ENCODE assay signal across 10 cellular contexts in the genomic region with DNA sequence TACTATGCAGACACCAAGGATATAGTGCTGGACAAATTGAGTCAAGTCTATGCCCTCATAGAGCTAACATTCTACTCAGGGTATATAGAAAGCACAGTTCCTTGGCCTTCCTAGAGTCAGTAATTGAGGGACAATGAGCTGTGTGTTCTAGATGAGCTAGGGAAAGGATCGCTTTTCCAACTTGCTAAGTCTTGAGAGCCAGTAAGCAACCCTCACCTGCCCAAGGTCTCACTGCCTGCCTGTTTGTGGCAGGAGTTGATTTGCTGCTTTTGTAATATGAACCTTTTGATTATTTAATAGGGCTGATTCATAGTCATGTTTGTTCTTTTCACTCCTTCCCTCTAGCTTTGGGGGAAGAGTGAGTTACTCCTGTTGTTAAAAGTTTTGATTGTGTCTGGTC. TPM values are rescaled to one million over a fixed set of nuclear protein-coding genes. Genes with fewer than 3 reads are reported as not detected.
DNase-seq lines count a peak whose midpoint lies in the region; FAIRE-seq and TF ChIP-seq lines count a peak whose summit lies in the region.
"Had no signal": no experiment of that assay in that cellular context is flagged by ENCODE, and none has a peak within 500 bp of the region (broad histone marks: within the 10 kb centered on the region; RNA-seq: fewer than 3 reads in every experiment).

No MANE protein-coding gene starts in this region.

- H4K20me1 ChIP-seq in astrocyte (ENCODE audit: insufficient read depth, low read length) = peaks cover 97% of the 10 kb centered on the region

- no peak for FAIRE-seq in astrocyte (lab: Jason Lieb, UNC)
- FAIRE-seq: TTC549 had no signal

- H3K9me3 ChIP-seq in astrocyte (ENCODE audit: insufficient read depth, low read depth, low read length) (no peaks in the 10 kb centered on the region), mucosa of stomach (ENCODE audit: control insufficient read depth, low read length) (no peaks in the 10 kb centered on the region)

- in situ Hi-C loops in Caki2 (cut with HindIII; ENCODE audit: low pct_unique_long_range_greater_than_20kb, low sequenced_read_pairs) = loop anchor here (5.0 kb wide), 1 partner anchor 37 kb away; no protein-coding TSS in a partner anchor

- H3K9ac ChIP-seq in astrocyte (ENCODE audit: low read length) = no peak overlapping the region
- peak overlapping the region; percentile 14 for H3K9ac ChIP-seq in mucosa of stomach (ENCODE audit: low read length)

- H3K27ac ChIP-seq in astrocyte (ENCODE audit: low read depth, low read length) = no peak overlapping the region

- no peak overlapping the region for H3K27ac Mint-ChIP-seq in astrocyte (ENCODE audit: unreplicated experiment)
- no peak overlapping the region for H3K27ac Mint-ChIP-seq in T-helper 2 cell treated with Interferon-gamma antibody and Interleukin-4, amounts not matched to agents 5 μg/mL and 100 μg/mL, for 36 hours

- H3K36me3 Mint-ChIP-seq in astrocyte (ENCODE audit: low read depth, unreplicated experiment) = peaks cover 6% of the 10 kb centered on the region
- H3K36me3 Mint-ChIP-seq in T-helper 2 cell treated with Interferon-gamma antibody and Interleukin-4, amounts not matched to agents 5 μg/mL and 100 μg/mL, for 36 hours (ENCODE audit: low read depth) = peaks cover 44% of the 10 kb centered on the region

- peaks cover 34% of the 10 kb centered on the region for H3K4me1 Mint-ChIP-seq in astrocyte (ENCODE audit: low read depth, unreplicated experiment)
- peaks cover 45% of the 10 kb centered on the region for H3K4me1 Mint-ChIP-seq in T-helper 2 cell treated with Interferon-gamma antibody and Interleukin-4, amounts not matched to agents 5 μg/mL and 100 μg/mL, for 36 hours (ENCODE audit: low read depth)

- no peak overlapping the region for H2AFZ ChIP-seq in astrocyte (ENCODE audit: low read depth, low read length)

- H3K4me3 ChIP-seq in astrocyte (ENCODE audit: insufficient read depth, low read depth, low read length) (no peak overlapping the region), mucosa of stomach (ENCODE audit: low read length) (no peak overlapping the region)

- peaks cover 25% of the 10 kb centered on the region for H3K36me3 ChIP-seq in astrocyte (ENCODE audit: insufficient read depth, low read length)
- H3K36me3 ChIP-seq in mucosa of stomach (ENCODE audit: control insufficient read depth, insufficient read depth, low read length) = no peaks in the 10 kb centered on the region

- H3K79me2 ChIP-seq in astrocyte (ENCODE audit: insufficient read depth, low read length) = peaks cover 98% of the 10 kb centered on the region

- H3K27me3 Mint-ChIP-seq in astrocyte (ENCODE audit: low read depth, unreplicated experiment) = no peaks in the 10 kb centered on the region
- H3K27me3 Mint-ChIP-seq in T-helper 2 cell treated with Interferon-gamma antibody and Interleukin-4, amounts not matched to agents 5 μg/mL and 100 μg/mL, for 36 hours (ENCODE audit: low read depth) = no peaks in the 10 kb centered on the region

- no peaks in the 10 kb centered on the region for H3K9me3 Mint-ChIP-seq in astrocyte (ENCODE audit: unreplicated experiment)
- H3K9me3 Mint-ChIP-seq in T-helper 2 cell treated with Interferon-gamma antibody and Interleukin-4, amounts not matched to agents 5 μg/mL and 100 μg/mL, for 36 hours = no peaks in the 10 kb centered on the region

- no peaks in the 10 kb centered on the region for H3K27me3 ChIP-seq in astrocyte (ENCODE audit: insufficient read depth, low read length)
- H3K27me3 ChIP-seq in mucosa of stomach (ENCODE audit: control insufficient read depth, insufficient read depth, low read length) = no peaks in the 10 kb centered on the region

- DNase-seq in Caki2 (ENCODE audit: low read depth) (peak; percentile 29), M059J (ENCODE audit: low read depth) (peak; percentile 77), astrocyte (ENCODE audit: low read depth) (no peak), COLO829 (ENCODE audit: low spot score) (no peak), midbrain (lab: John Stamatoyannopoulos, UW) (no peak)
- no peak for DNase-seq in activated CD4-positive, CD25-positive, alpha-beta regulatory T cell (lab: John Stamatoyannopoulos, UW)
- DNase-seq in T-helper 2 cell treated with Interferon-gamma antibody and Interleukin-4, amounts not matched to agents 5 μg/mL and 100 μg/mL, for 36 hours (ENCODE audit: low spot score) = no peak
- DNase-seq: effector CD4-positive, alpha-beta T cell had no signal

- no peak for TF ChIP-seq CTCF in astrocyte (IDR thresholded peaks at IDR 0.05; ENCODE audit: insufficient read depth, low read depth, low read length)

- H3K4me3 Mint-ChIP-seq in astrocyte (ENCODE audit: unreplicated experiment) = peak overlapping the region; percentile 69
- H3K4me3 Mint-ChIP-seq in T-helper 2 cell treated with Interferon-gamma antibody and Interleukin-4, amounts not matched to agents 5 μg/mL and 100 μg/mL, for 36 hours = no peak overlapping the region

- peaks cover 11% of the 10 kb centered on the region for H3K4me1 ChIP-seq in astrocyte (ENCODE audit: insufficient read depth, low read length)
- peaks cover 20% of the 10 kb centered on the region for H3K4me1 ChIP-seq in mucosa of stomach (ENCODE audit: control insufficient read depth, insufficient read depth, low read length)

- H3K4me2 ChIP-seq in astrocyte (ENCODE audit: low read length) = peak overlapping the region; percentile 4

RNA-seq across cellular contexts. Expression of gene DDX42, which starts 6.5 kb away (rescaled TPM):
- 18.5 and 23.7 TPM in 2 replicates for total RNA-seq in Caki2 (2014; rRNA removed; shearing (Covaris generic); ENCODE audit: low replicate concordance)
- 27.7 and 35.2 TPM in 2 replicates for total RNA-seq in M059J (2014; rRNA removed; shearing (Covaris generic))
- 120 and 125 TPM in 2 replicates for total RNA-seq in astrocyte

RNA-seq across cellular contexts. Expression of gene CCDC47, which starts 7.1 kb away (rescaled TPM):
- total RNA-seq in Caki2 (2014; rRNA removed; shearing (Covaris generic); ENCODE audit: low replicate concordance) = 35.5 and 37.9 TPM in 2 replicates
- total RNA-seq in M059J (2014; rRNA removed; shearing (Covaris generic)) = 46.2 and 64.1 TPM in 2 replicates
- 92.8 and 95.6 TPM in 2 replicates for total RNA-seq in astrocyte

RNA-seq across cellular contexts. Expression of gene STRADA, which starts 38.9 kb away (rescaled TPM):
- 14.7 and 17.5 TPM in 2 replicates for total RNA-seq in Caki2 (2014; rRNA removed; shearing (Covaris generic); ENCODE audit: low replicate concordance)
- total RNA-seq in M059J (2014; rRNA removed; shearing (Covaris generic)) = 15.2 and 18.3 TPM in 2 replicates
- 28.6 and 35.7 TPM in 2 replicates for total RNA-seq in astrocyte

RNA-seq across cellular contexts. Expression of gene PSMC5, which starts 46.7 kb away (rescaled TPM):
- 108 and 120 TPM in 2 replicates for total RNA-seq in Caki2 (2014; rRNA removed; shearing (Covaris generic); ENCODE audit: low replicate concordance)
- total RNA-seq in M059J (2014; rRNA removed; shearing (Covaris generic)) = 38.3 and 47.6 TPM in 2 replicates
- 110 and 116 TPM in 2 replicates for total RNA-seq in astrocyte

RNA-seq across cellular contexts. Expression of gene FTSJ3, which starts 47.0 kb away (rescaled TPM):
- 49.4 and 83.9 TPM in 2 replicates for total RNA-seq in Caki2 (2014; rRNA removed; shearing (Covaris generic); ENCODE audit: low replicate concordance)
- 59.4 and 98.1 TPM in 2 replicates for total RNA-seq in M059J (2014; rRNA removed; shearing (Covaris generic))
- 41.8 and 50.2 TPM in 2 replicates for total RNA-seq in astrocyte

Comparison
In these comparisons a context has a peak if more than half of its experiments do, and no peak if none do; other contexts are left out.
1. DNase-seq: peak in Caki2 (single experiment) and M059J (single experiment); none in astrocyte (single experiment), activated CD4-positive, CD25-positive, alpha-beta regulatory T cell (0 of 4), COLO829 (single experiment), midbrain (single experiment) and T-helper 2 cell treated with Interferon-gamma antibody and Interleukin-4, amounts not matched to agents 5 μg/mL and 100 μg/mL, for 36 hours (single experiment).